ENCODE assay signal across 19 cellular contexts in genomic region chr2:25176138-25176537, GRCh38. TPM values are rescaled to one million over a fixed set of nuclear protein-coding genes. Genes with fewer than 3 reads are reported as not detected.
DNase-seq lines count a peak whose midpoint lies in the region; ATAC-seq, FAIRE-seq and TF ChIP-seq lines count a peak whose summit lies in the region.
"Had no signal": no experiment of that assay in that cellular context is flagged by ENCODE, and none has a peak within 500 bp of the region (broad histone marks: within the 10 kb centered on the region; RNA-seq: fewer than 3 reads in every experiment).

No MANE protein-coding gene starts in this region.

- H3K9ac ChIP-seq in GM12878 (ENCODE audit: control insufficient read depth, insufficient read depth, low read length) = no peak overlapping the region
- H3K9ac ChIP-seq: BLaER1 treated with 17β-estradiol and CSF1 and Interleukin-3, amounts not matched to agents 10 nM and 100 nM had no signal

- TF ChIP-seq RAD21 in GM12878 (IDR thresholded peaks at IDR 0.05; ENCODE audit: insufficient read depth, low read depth, low read length) = no peak

- no TSS peak for BruUV-seq in GM12878 (replicated peaks; lab: Mats Ljungman, UMichigan)

- no peak for FAIRE-seq in GM12878 (lab: Jason Lieb, UNC)

- H2AFZ ChIP-seq in GM12878 (ENCODE audit: control insufficient read depth, low read depth, low read length) = no peak overlapping the region

- H3K36me3 ChIP-seq in GM12878 (ENCODE audit: control insufficient read depth in 2 of 2, insufficient read depth in 2 of 2, low read length in 1 of 2) = no peaks in the 10 kb centered on the region
- H3K36me3 ChIP-seq: BLaER1 treated with 17β-estradiol and CSF1 and Interleukin-3, amounts not matched to agents 10 nM and 100 nM had no signal

- H3K27ac ChIP-seq in GM12878 (ENCODE audit: control insufficient read depth, insufficient read depth) = no peak overlapping the region
- H3K27ac ChIP-seq: BLaER1 treated with 17β-estradiol and CSF1 and Interleukin-3, amounts not matched to agents 10 nM and 100 nM had no signal

- no peak for TF ChIP-seq EP300 in GM12878 (IDR thresholded peaks at IDR 0.05; ENCODE audit: borderline replicate concordance in 1 of 2, control insufficient read depth in 1 of 2, low read depth in 2 of 2, low read length in 2 of 2)

- H3K27me3 ChIP-seq in GM12878 (replicated peaks in 1 of 2; ENCODE audit: control insufficient read depth in 2 of 2, insufficient read depth in 2 of 2, low read length in 1 of 2) = peaks cover 0 to 5% of the 10 kb centered on the region in 2 experiments

- intact Hi-C loops in GM12878 (cut with micrococcal nuclease; ENCODE audit: unreplicated experiment) = no loop called here

- H3K4me1 ChIP-seq in GM12878 (ENCODE audit: control insufficient read depth, insufficient read depth, low read length) = no peaks in the 10 kb centered on the region

- WGBS in GM12878 (ENCODE audit: insufficient coverage, insufficient replicate concordance, low lambda C conversion rate, missing lambda C conversion rate) = 44% methylated on average over 6 of the region's 6 CpGs

- TF ChIP-seq POLR2A in GM12878 (IDR thresholded peaks at IDR 0.05; ENCODE audit: low read depth, low read length) = no peak

- in situ Hi-C loops in GM12878 (cut with MboI) = no loop called here

- RAD21 ChIA-PET in GM12878 (lab: Charles Lee; ENCODE audit: unreplicated experiment) = no interaction called here

- H3K79me2 ChIP-seq in GM12878 (ENCODE audit: control insufficient read depth, insufficient read depth, low read length) = no peaks in the 10 kb centered on the region

- ATAC-seq in GM12878 (no peak), HG02588 (IDR thresholded peaks at IDR 0.05; ENCODE audit: unreplicated experiment) (no peak), GM18867 (IDR thresholded peaks at IDR 0.05; ENCODE audit: unreplicated experiment) (no peak), HG03354 (IDR thresholded peaks at IDR 0.05; ENCODE audit: poor library complexity, severe bottlenecking, unreplicated experiment) (no peak)
- ATAC-seq: HCT116 had no signal

- no peaks in the 10 kb centered on the region for H3K9me3 ChIP-seq in GM12878 (replicated peaks; ENCODE audit: control insufficient read depth, insufficient read depth, low read length)
- H3K9me3 ChIP-seq: BLaER1 treated with 17β-estradiol and CSF1 and Interleukin-3, amounts not matched to agents 10 nM and 100 nM had no signal

- TF ChIP-seq CTCF in GM12878 (IDR thresholded peaks at IDR 0.05 in 2 of 3, conservative IDR thresholded peaks at IDR 0.05 in 1 of 3; ENCODE audit: control insufficient read depth in 2 of 3, extremely low read depth in 1 of 3, insufficient read depth in 1 of 3, low read depth in 3 of 3, low read length in 3 of 3) = no peak

- POLR2A ChIA-PET in GM12878 (lab: Charles Lee) = interaction anchor here (0.6 kb wide), 1 partner anchor 1062 kb away, joined by 6 read pairs; no protein-coding TSS in a partner anchor

- SMC1A ChIA-PET in GM12878 (lab: Charles Lee; ENCODE audit: uncharacterized antibody, unreplicated experiment) = no interaction called here

- no peaks in the 10 kb centered on the region for H4K20me1 ChIP-seq in GM12878 (ENCODE audit: control insufficient read depth, insufficient read depth)
- H4K20me1 ChIP-seq: BLaER1 treated with 17β-estradiol and CSF1 and Interleukin-3, amounts not matched to agents 10 nM and 100 nM had no signal

- DNase-seq in SKM-1 treated with dmso at 0.1 percent for 144 hours (lab: John Stamatoyannopoulos, UW; ENCODE audit: unreplicated experiment) (peak; percentile 3), SKM-1 (lab: John Stamatoyannopoulos, UW; ENCODE audit: unreplicated experiment) (no peak), NOMO-1 treated with DMSO at 0.1 percent for 48 hours (lab: John Stamatoyannopoulos, UW; ENCODE audit: unreplicated experiment) (peak; percentile 64), GM12878 (ENCODE audit: low read depth, low spot score) (no peak)
- DNase-seq: ACHN; Calu3; CD4-positive, alpha-beta T cell; DMS 273 treated with DMSO at 0.1 percent for 48 hours; DMS79; IMR-90 had no signal

- H3K4me2 ChIP-seq in GM12878 (ENCODE audit: control insufficient read depth, insufficient read depth) = no peak overlapping the region
- H3K4me2 ChIP-seq: BLaER1 treated with 17β-estradiol and CSF1 and Interleukin-3, amounts not matched to agents 10 nM and 100 nM had no signal

- CTCF ChIA-PET in GM12878 (lab: Yijun Ruan, JAX) = interaction anchor here (1.1 to 1.2 kb wide), 2 partner anchors 10 to 391 kb away, joined by 4 read pairs; no protein-coding TSS in a partner anchor

- no peak overlapping the region for H3K4me3 ChIP-seq in GM12878
- H3K4me3 ChIP-seq: BLaER1 treated with 17β-estradiol and CSF1 and Interleukin-3, amounts not matched to agents 10 nM and 100 nM had no signal

TF ChIP-seq in GM12878, 131 proteins besides CTCF, POLR2A, EP300 and RAD21:
- no peak for TF ChIP-seq JUNB (IDR thresholded peaks at IDR 0.05)
- 0 out of 2 replicates have a peak, but pooled peaks have one; percentile 12 for TF ChIP-seq SPI1 (IDR thresholded peaks at IDR 0.05; ENCODE audit: borderline replicate concordance, insufficient read depth, low read depth, low read length)

RNA-seq across cellular contexts. Expression of gene POMC, which starts 7.8 kb away (rescaled TPM):
- total RNA-seq in GM12878 (2013; cell fraction: nucleolus; rRNA removed) = not detected in 2 replicates
- total RNA-seq in GM12878 (2014; rRNA removed) = 10.3 and 14.7 TPM in 2 replicates
- total RNA-seq in GM12878 (2014; rRNA removed; fragmentation: Illumina TruSeq; extraction: Trizol) = 1.0 and 1.3 TPM in 2 replicates
- total RNA-seq in GM12878 (2021) = 6.2 and 6.8 TPM in 2 replicates
- 1.3 TPM for polyA plus RNA-seq in GM12878 (2011; ENCODE audit: low read depth)
- polyA plus RNA-seq in GM12878 (2011; rRNA removed) = 0.05 TPM in 1 of 2 replicates, not detected in the other
- 0.19 and 0.30 TPM in 2 replicates for polyA plus RNA-seq in GM12878 (2011; cell fraction: cytosol; rRNA removed)
- polyA plus RNA-seq in GM12878 (2011; cell fraction: nucleus; rRNA removed) = 0.15 and 0.25 TPM in 2 replicates
- polyA plus RNA-seq in GM12878 (2012) = 5.3 and 5.4 TPM in 2 replicates
- 0.15 TPM in 1 of 2 replicates, not detected in the other for polyA plus RNA-seq in GM12878 (2014; fragmentation: Illumina TruSeq; extraction: Trizol)
- under 1 TPM in 1 of 2 experiments, not detected in 1; 0.11 TPM for polyA plus RNA-seq in GM12878 (2014; fragmentation: Nextera tagmentation; extraction: Ambion mirVana)
- polyA plus RNA-seq in GM12878 (2014; rRNA removed) = 11.9 and 12.7 TPM in 2 replicates
- 10 to 100 TPM; 11.0 to 11.7 TPM for polyA plus RNA-seq in GM12878 (2016; fragmentation: Nextera tagmentation; extraction: Ambion mirVana)
- not detected in 2 replicates for polyA minus RNA-seq in GM12878 (2011; rRNA and poly(A)+ RNA removed)
- polyA minus RNA-seq in GM12878 (2011; cell fraction: cytosol; rRNA and poly(A)+ RNA removed) = not detected in 2 replicates
- polyA minus RNA-seq in GM12878 (2011; cell fraction: nucleus; rRNA and poly(A)+ RNA removed) = not detected in 2 replicates
- total RNA-seq: A172, Calu3, G401, H4, HT-29, IMR-90 had no signal

Comparison
In these comparisons a context has a peak if more than half of its experiments do, and no peak if none do; other contexts are left out.
1. DNase-seq: peak in SKM-1 treated with dmso at 0.1 percent for 144 hours (single experiment) and NOMO-1 treated with DMSO at 0.1 percent for 48 hours (single experiment); none in SKM-1 (single experiment) and GM12878 (single experiment).